11 cellular contexts compared by ENCODE assay signal in genomic region chr7:94216944-94217461, GRCh38.
"Had no signal": no experiment of that assay in that cellular context is flagged by ENCODE, and none has a peak within 500 bp of the region (broad histone marks: within the 10 kb centered on the region; RNA-seq: fewer than 3 reads in every experiment).

No MANE protein-coding gene starts in this region.

- H3K27ac ChIP-seq: neutrophil had no signal

- H3K9me3 ChIP-seq: adrenal gland, neutrophil had no signal

- H3K27me3 ChIP-seq: adrenal gland, neutrophil had no signal

- H3K4me1 ChIP-seq: adrenal gland had no signal

- ATAC-seq: naive thymus-derived CD4-positive, alpha-beta T cell; sciatic nerve; stimulated activated naive CD8-positive, alpha-beta T cell treated with anti-CD3 and anti-CD28 coated beads, Interleukin-15, Interleukin-2, amounts not matched to agents 100 U/mL and 50 U/mL, for 24 hours had no signal

- DNase-seq: activated CD4-positive, alpha-beta T cell treated with anti-CD3 and anti-CD28 coated beads, Interleukin-2, amount 50 U/mL, for 1 hour; activated naive CD4-positive, alpha-beta T cell treated with anti-CD3 and anti-CD28 coated beads, Interleukin-2, amount 10 ng/mL, durations not matched to agents 7 days and 5 days; hypothalamus; naive thymus-derived CD4-positive, alpha-beta T cell; stimulated activated CD4-positive, alpha-beta T cell treated with anti-CD3 and anti-CD28 coated beads, Interleukin-4, amount 100 ng/mL, for 1 hour; stimulated activated CD8-positive, alpha-beta memory T cell treated with anti-CD3 and anti-CD28 coated beads, Interleukin-4, amount 100 ng/mL, for 48 hours; stimulated activated naive CD8-positive, alpha-beta T cell treated with anti-CD3 and anti-CD28 coated beads, Interleukin-15, Interleukin-2, amounts not matched to agents 100 U/mL and 50 U/mL, for 24 hours had no signal

- H3K4me3 ChIP-seq: adrenal gland, lung had no signal

- H3K36me3 ChIP-seq: adrenal gland, neutrophil had no signal
